In the genomic region with DNA sequence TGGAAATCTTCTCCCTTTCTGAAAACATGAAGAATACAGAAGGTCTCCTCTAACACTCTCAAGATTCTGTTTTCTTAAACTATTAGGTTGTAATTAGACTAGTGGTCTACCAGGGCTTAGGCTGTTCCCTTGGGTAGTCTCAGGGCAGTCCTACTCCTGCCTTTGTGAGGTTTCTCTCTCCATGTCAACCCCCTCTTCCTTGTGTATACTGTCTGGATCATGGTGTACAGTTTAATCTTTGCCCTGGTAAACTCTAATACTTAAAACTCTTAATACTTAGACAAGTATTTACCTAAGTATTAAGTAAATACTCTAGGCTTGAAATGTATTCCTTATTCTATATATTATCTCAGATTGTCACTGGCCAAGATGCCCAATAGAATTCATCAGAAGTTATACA, we compare ENCODE assay signal across 14 cellular contexts.
"Had no signal": no experiment of that assay in that cellular context is flagged by ENCODE, and none has a peak within 500 bp of the region (broad histone marks: within the 10 kb centered on the region; RNA-seq: fewer than 3 reads in every experiment).

No MANE protein-coding gene starts in this region.

- H3K4me3 ChIP-seq: coronary artery, dorsolateral prefrontal cortex, ovary, stomach, uterus had no signal

- H3K27me3 ChIP-seq: dorsolateral prefrontal cortex, ovary, stomach, uterus had no signal

- H3K36me3 ChIP-seq: ovary, stomach, uterus had no signal

- H3K4me1 ChIP-seq: uterus had no signal

- H3K27ac ChIP-seq: coronary artery, dorsolateral prefrontal cortex, ovary had no signal

- H3K9me3 ChIP-seq: ovary, stomach, uterus had no signal

- DNase-seq: central memory CD4-positive, alpha-beta T cell; dorsolateral prefrontal cortex; effector CD8-positive, alpha-beta T cell; kidney; left cardiac atrium; natural killer cell; nucleus accumbens; ovary; right cardiac atrium; stimulated activated CD4-positive, alpha-beta T cell treated with anti-CD3 and anti-CD28 coated beads, Interleukin-12 subunit alpha, Interleukin-12 subunit beta, amount 100 ng/mL, for 4 hours; stimulated activated naive CD4-positive, alpha-beta T cell; stomach; uterus had no signal

- ATAC-seq: left cardiac atrium, natural killer cell, right cardiac atrium had no signal
